ENCODE assay signal across 12 cellular contexts in the genomic region with DNA sequence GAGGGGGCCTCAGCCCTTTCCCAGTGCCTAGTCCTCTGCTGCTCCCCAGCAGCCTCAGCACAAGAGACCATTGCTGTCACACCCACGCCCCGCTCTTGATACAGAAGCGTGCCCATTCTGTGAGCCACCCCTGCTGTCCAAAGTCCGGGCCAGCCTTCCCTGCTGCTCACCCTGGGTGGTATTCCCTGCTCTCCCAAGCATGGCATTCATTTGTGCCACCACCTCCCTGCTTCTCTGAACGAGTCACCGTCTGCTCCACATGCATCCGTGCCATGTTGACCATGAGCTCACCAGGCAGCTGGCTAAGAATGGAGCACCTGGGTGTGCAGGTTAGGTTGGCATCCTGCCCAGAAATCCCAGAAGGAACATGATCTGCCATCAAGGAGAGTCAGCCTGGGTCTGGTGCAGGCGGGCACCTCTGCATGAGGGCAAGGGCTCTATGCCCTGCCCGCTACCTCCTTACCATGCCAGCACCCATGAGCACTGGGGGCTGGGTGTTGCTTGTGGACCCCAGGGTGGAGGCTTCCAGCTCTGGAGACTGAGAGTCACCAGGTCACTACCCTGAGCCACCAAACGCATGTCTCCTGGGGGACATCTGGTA.
A peak's percentile ranks its signal among the peaks of the same experiment; 100 is the strongest.
DNase-seq lines count a peak whose midpoint lies in the region; ATAC-seq and TF ChIP-seq lines count a peak whose summit lies in the region.
"Had no signal": no experiment of that assay in that cellular context is flagged by ENCODE, and none has a peak within 500 bp of the region (broad histone marks: within the 10 kb centered on the region; RNA-seq: fewer than 3 reads in every experiment).

No MANE protein-coding gene starts in this region.

- no peak for TF ChIP-seq CTCF in HEK293 (tag by site-specific recombination; IDR thresholded peaks at IDR 0.05)

- in situ Hi-C loops in ACHN (cut with HindIII; ENCODE audit: low pct_ligation_motif_present, low pct_unique_long_range_greater_than_20kb, low sequenced_read_pairs): no loop called here

- peak; percentile 78 for DNase-seq in ACHN
- peak; percentile 85 for DNase-seq in NCI-H774 (lab: John Stamatoyannopoulos, UW)
- DNase-seq in kidney tubule cell (ENCODE audit: low spot score): peak; percentile 97
- no peak for DNase-seq in activated CD8-positive, alpha-beta memory T cell treated with anti-CD3 and anti-CD28 coated beads, Interleukin-2, amount 10 ng/mL, durations not matched to agents 7 days and 5 days
- DNase-seq in cortex of kidney (lab: John Stamatoyannopoulos, UW): no peak
- DNase-seq: activated gamma-delta T cell; BE2C; stimulated activated CD4-positive, alpha-beta T cell treated with anti-CD3 and anti-CD28 coated beads, Interleukin-4, amount 100 ng/mL, for 1 hour; stimulated activated naive CD4-positive, alpha-beta T cell had no signal

- peaks cover 0 to 5% of the 10 kb centered on the region in 2 experiments; a peak in 2 of 3 replicates for H3K36me3 ChIP-seq in HEK293 (ENCODE audit: control insufficient read depth in 2 of 2, insufficient read depth in 1 of 2, low read length in 2 of 2)
- H3K36me3 ChIP-seq: BE2C had no signal

- H3K4me3 ChIP-seq in HEK293 (ENCODE audit: low read depth, low read length): no peak overlapping the region

- CTCF ChIA-PET in HEK293 (lab: Yijun Ruan, JAX): no interaction called here
- CTCF ChIA-PET in activated CD8-positive, alpha-beta memory T cell treated with anti-CD3 and anti-CD28 coated beads, Interleukin-2, amount 10 ng/mL, durations not matched to agents 7 days and 5 days (lab: Charles Lee): no interaction called here

- POLR2A ChIA-PET in HEK293 (lab: Yijun Ruan, JAX): no interaction called here

- H3K9me3 ChIP-seq in HEK293 (ENCODE audit: control insufficient read depth, insufficient read depth, low read depth, low read length): no peaks in the 10 kb centered on the region

- H3K4me1 ChIP-seq in HEK293 (ENCODE audit: control insufficient read depth, insufficient read depth, low read length): no peaks in the 10 kb centered on the region
- H3K4me1 ChIP-seq: BE2C had no signal

- H3K27ac Mint-ChIP-seq in activated CD8-positive, alpha-beta memory T cell treated with anti-CD3 and anti-CD28 coated beads, Interleukin-2, amount 10 ng/mL, durations not matched to agents 7 days and 5 days: no peak overlapping the region

- H3K4me3 Mint-ChIP-seq in activated CD8-positive, alpha-beta memory T cell treated with anti-CD3 and anti-CD28 coated beads, Interleukin-2, amount 10 ng/mL, durations not matched to agents 7 days and 5 days: no peak overlapping the region

- no peaks in the 10 kb centered on the region for H3K36me3 Mint-ChIP-seq in activated CD8-positive, alpha-beta memory T cell treated with anti-CD3 and anti-CD28 coated beads, Interleukin-2, amount 10 ng/mL, durations not matched to agents 7 days and 5 days

- no peak overlapping the region for H3K27ac ChIP-seq in HEK293 (ENCODE audit: extremely low read depth, low read depth, low read length)

- H3K9me3 Mint-ChIP-seq in activated CD8-positive, alpha-beta memory T cell treated with anti-CD3 and anti-CD28 coated beads, Interleukin-2, amount 10 ng/mL, durations not matched to agents 7 days and 5 days (ENCODE audit: low read depth): peaks cover 8% of the 10 kb centered on the region

- H3K4me1 Mint-ChIP-seq in activated CD8-positive, alpha-beta memory T cell treated with anti-CD3 and anti-CD28 coated beads, Interleukin-2, amount 10 ng/mL, durations not matched to agents 7 days and 5 days: no peaks in the 10 kb centered on the region

- H3K27me3 Mint-ChIP-seq in activated CD8-positive, alpha-beta memory T cell treated with anti-CD3 and anti-CD28 coated beads, Interleukin-2, amount 10 ng/mL, durations not matched to agents 7 days and 5 days: no peaks in the 10 kb centered on the region

- no peak for ATAC-seq in activated CD8-positive, alpha-beta memory T cell treated with anti-CD3 and anti-CD28 coated beads, Interleukin-2, amount 10 ng/mL, durations not matched to agents 7 days and 5 days
- ATAC-seq in HG02870 (IDR thresholded peaks at IDR 0.05; ENCODE audit: unreplicated experiment) (no peak), HG03097 (IDR thresholded peaks at IDR 0.05; ENCODE audit: low FRiP score, unreplicated experiment) (no peak)

TF ChIP-seq in HEK293, 187 proteins besides CTCF, POLR2A, EP300 and RAD21:
- TF ChIP-seq ZNF544 (tag by site-specific recombination; IDR thresholded peaks at IDR 0.05): no peak
- no peak for TF ChIP-seq ZNF292 (tag by site-specific recombination; IDR thresholded peaks at IDR 0.05; ENCODE audit: borderline replicate concordance, low read depth)
- TF ChIP-seq ZIC2 (tag by site-specific recombination; IDR thresholded peaks at IDR 0.05): peak; percentile 84
- TF ChIP-seq ZNF561 (tag by site-specific recombination; IDR thresholded peaks at IDR 0.05; ENCODE audit: borderline replicate concordance): no peak
- no peak for TF ChIP-seq WT1 (tag by site-specific recombination; IDR thresholded peaks at IDR 0.05)
- TF ChIP-seq, protein P1, sequence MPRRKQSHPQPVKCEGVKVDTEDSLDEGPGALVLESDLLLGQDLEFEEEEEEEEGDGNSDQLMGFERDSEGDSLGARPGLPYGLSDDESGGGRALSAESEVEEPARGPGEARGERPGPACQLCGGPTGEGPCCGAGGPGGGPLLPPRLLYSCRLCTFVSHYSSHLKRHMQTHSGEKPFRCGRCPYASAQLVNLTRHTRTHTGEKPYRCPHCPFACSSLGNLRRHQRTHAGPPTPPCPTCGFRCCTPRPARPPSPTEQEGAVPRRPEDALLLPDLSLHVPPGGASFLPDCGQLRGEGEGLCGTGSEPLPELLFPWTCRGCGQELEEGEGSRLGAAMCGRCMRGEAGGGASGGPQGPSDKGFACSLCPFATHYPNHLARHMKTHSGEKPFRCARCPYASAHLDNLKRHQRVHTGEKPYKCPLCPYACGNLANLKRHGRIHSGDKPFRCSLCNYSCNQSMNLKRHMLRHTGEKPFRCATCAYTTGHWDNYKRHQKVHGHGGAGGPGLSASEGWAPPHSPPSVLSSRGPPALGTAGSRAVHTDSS (tag by site-specific recombination; IDR thresholded peaks at IDR 0.05): no peak

Comparison
In these comparisons a context has a peak if more than half of its experiments do, and no peak if none do; other contexts are left out.
1. DNase-seq: peak in ACHN (single experiment), NCI-H774 (single experiment) and kidney tubule cell (single experiment); none in activated CD8-positive, alpha-beta memory T cell treated with anti-CD3 and anti-CD28 coated beads, Interleukin-2, amount 10 ng/mL, durations not matched to agents 7 days and 5 days (single experiment) and cortex of kidney (single experiment).